8 cellular contexts compared by ENCODE assay signal in the genomic region with DNA sequence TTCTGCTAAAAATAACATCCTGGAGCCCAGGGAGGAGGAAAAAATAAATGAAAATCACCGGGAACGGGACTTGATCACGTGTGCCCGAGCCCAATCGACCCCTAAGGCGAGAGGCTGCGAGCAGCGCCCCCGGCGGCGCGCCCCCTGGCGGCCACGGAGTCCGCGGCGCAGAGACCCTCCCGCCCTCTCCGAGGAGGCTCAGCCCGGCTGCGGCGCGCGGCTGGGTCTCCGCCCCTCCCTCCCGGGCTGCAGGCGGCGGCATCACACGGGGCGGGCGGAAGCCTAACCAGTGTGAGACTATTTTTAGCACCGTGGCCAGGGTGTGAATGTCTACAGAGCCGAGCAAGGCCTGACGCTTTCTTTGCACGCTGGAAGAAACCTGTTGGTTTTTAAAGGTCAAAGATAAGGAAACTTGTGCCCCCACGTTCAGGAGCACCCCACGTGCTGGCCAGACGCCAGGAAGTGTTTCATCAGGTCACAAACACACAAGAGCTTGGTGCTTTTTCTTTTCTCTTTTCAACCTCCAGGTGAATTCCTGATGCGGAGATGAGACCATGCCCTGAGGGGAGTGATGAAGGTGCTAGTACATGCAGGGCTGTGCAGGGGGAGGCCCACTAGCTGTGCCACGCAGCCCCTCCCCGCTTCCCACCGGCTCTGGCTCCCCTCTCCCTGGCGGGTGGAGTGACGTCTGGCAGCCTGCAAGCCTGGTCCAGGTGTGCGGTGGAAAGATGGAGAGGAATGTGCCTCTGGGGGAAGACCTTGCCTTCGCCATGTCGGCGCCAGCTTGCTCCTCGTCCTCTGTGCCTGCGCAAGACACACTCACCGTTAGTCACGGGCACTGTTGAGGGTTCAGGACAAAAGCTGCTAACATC. TPM values are rescaled to one million over a fixed set of nuclear protein-coding genes. Genes with fewer than 3 reads are reported as not detected.
DNase-seq lines count a peak whose midpoint lies in the region; ATAC-seq and TF ChIP-seq lines count a peak whose summit lies in the region.

No MANE protein-coding gene starts in this region.

- peaks cover 20% of the 10 kb centered on the region for H3K4me1 ChIP-seq in DND-41 (ENCODE audit: insufficient read depth, low read length)

- no peaks in the 10 kb centered on the region for H3K9me3 Mint-ChIP-seq in activated T-cell treated with anti-CD3 and anti-CD28 coated beads, Interleukin-2, amount 50 U/mL, for 24 hours
- H3K9me3 Mint-ChIP-seq in naive B cell: peaks cover 0 to 3% (median 0%) of the 10 kb centered on the region in 7 donors

- no peaks in the 10 kb centered on the region for H3K27me3 Mint-ChIP-seq in activated T-cell treated with anti-CD3 and anti-CD28 coated beads, Interleukin-2, amount 50 U/mL, for 24 hours
- no peaks in the 10 kb centered on the region for H3K27me3 Mint-ChIP-seq in naive B cell

- H3K4me1 Mint-ChIP-seq in activated T-cell treated with anti-CD3 and anti-CD28 coated beads, Interleukin-2, amount 50 U/mL, for 24 hours (ENCODE audit: low read depth): peaks cover 45% of the 10 kb centered on the region
- H3K4me1 Mint-ChIP-seq in naive B cell: peaks cover 27 to 39% (median 37%) of the 10 kb centered on the region in 3 donors

- ATAC-seq in DND-41 (ENCODE audit: insufficient read depth, low read depth) (peak; percentile 100), GM21737 (IDR thresholded peaks at IDR 0.05; ENCODE audit: unreplicated experiment) (peak; percentile 98), esophagus mucosa (peak; percentile 86), naive B cell (ENCODE audit: low read depth in 2 of 2) (peak; percentile 100)

- H3K9me3 ChIP-seq in DND-41 (ENCODE audit: insufficient read depth, low read length, severe bottlenecking): no peaks in the 10 kb centered on the region

- in situ Hi-C loops in KBM-7 (cut with MboI; ENCODE audit: low pct_unique_long_range_greater_than_20kb, low sequenced_read_pairs): no loop called here

- H4K20me1 ChIP-seq in DND-41 (ENCODE audit: insufficient read depth, low read length): peaks cover 7% of the 10 kb centered on the region; the same call in 1 of the 2 replicates

- H3K4me3 Mint-ChIP-seq in activated T-cell treated with anti-CD3 and anti-CD28 coated beads, Interleukin-2, amount 50 U/mL, for 24 hours: peak overlapping the region; percentile 64
- H3K4me3 Mint-ChIP-seq in naive B cell: peak overlapping the region; percentile 62 to 91 (median 76)

- H3K4me3 ChIP-seq in DND-41 (ENCODE audit: low read depth in 1 of 2, low read length in 2 of 2): peak overlapping the region in 1 of 2 experiments; percentile 45; a peak in 2 of 4 replicates

- peak overlapping the region; percentile 67 for H3K4me2 ChIP-seq in DND-41 (ENCODE audit: insufficient read depth, low read length)

- DNase-seq in DND-41 (peak; percentile 94), KBM-7 (peak; percentile 94), OCI-M2 (lab: John Stamatoyannopoulos, UW; ENCODE audit: unreplicated experiment) (peak; percentile 53), naive B cell (peak; percentile 91)
- peak; percentile 96 for DNase-seq in activated T-cell treated with anti-CD3 and anti-CD28 coated beads, Interleukin-2, amount 50 U/mL, for 24 hours
- peak; percentile 88 to 96 for DNase-seq in stimulated activated CD8-positive, alpha-beta memory T cell treated with anti-CD3 and anti-CD28 coated beads, Interleukin-7, amount 100 ng/mL, for 48 hours (ENCODE audit: extremely low read depth in 1 of 2, low read depth in 1 of 2)

- peak; percentile 98 for TF ChIP-seq CTCF in DND-41 (IDR thresholded peaks at IDR 0.05; ENCODE audit: borderline replicate concordance, extremely low read depth, low read length, poor library complexity, severe bottlenecking)

- no peaks in the 10 kb centered on the region for H3K27me3 ChIP-seq in DND-41 (ENCODE audit: insufficient read depth, low read length, poor library complexity)

- no peaks in the 10 kb centered on the region for H3K79me2 ChIP-seq in DND-41 (ENCODE audit: insufficient read depth, low read length)

- peak overlapping the region; percentile 97 for H3K27ac Mint-ChIP-seq in activated T-cell treated with anti-CD3 and anti-CD28 coated beads, Interleukin-2, amount 50 U/mL, for 24 hours
- H3K27ac Mint-ChIP-seq in naive B cell: peak overlapping the region; percentile 24 to 97 (median 95)

- H3K36me3 Mint-ChIP-seq in activated T-cell treated with anti-CD3 and anti-CD28 coated beads, Interleukin-2, amount 50 U/mL, for 24 hours (ENCODE audit: low read depth): peaks cover 3% of the 10 kb centered on the region
- no peaks in the 10 kb centered on the region for H3K36me3 Mint-ChIP-seq in naive B cell

- peak overlapping the region; percentile 70 for H2AFZ ChIP-seq in DND-41 (ENCODE audit: low read depth, low read length)

- peak overlapping the region; percentile 56 for H3K27ac ChIP-seq in DND-41 (ENCODE audit: low read length)

- H3K9ac ChIP-seq in DND-41 (ENCODE audit: low read depth, low read length): peak overlapping the region; percentile 39

- no peaks in the 10 kb centered on the region for H3K36me3 ChIP-seq in DND-41 (ENCODE audit: insufficient read depth, low read length)

RNA-seq across cellular contexts. Expression of a gene that starts 35.3 kb away (rescaled TPM):
- total RNA-seq in esophagus mucosa: 9.5 TPM
- 10 to 100 TPM in 2 of 6 donors, 1 to 10 TPM in 4; 7.3 to 14.0 (median 8.5) TPM for polyA plus RNA-seq in naive B cell (ENCODE audit: low read depth in 6 of 6)
